25 cellular contexts compared by ENCODE assay signal in the genomic region with DNA sequence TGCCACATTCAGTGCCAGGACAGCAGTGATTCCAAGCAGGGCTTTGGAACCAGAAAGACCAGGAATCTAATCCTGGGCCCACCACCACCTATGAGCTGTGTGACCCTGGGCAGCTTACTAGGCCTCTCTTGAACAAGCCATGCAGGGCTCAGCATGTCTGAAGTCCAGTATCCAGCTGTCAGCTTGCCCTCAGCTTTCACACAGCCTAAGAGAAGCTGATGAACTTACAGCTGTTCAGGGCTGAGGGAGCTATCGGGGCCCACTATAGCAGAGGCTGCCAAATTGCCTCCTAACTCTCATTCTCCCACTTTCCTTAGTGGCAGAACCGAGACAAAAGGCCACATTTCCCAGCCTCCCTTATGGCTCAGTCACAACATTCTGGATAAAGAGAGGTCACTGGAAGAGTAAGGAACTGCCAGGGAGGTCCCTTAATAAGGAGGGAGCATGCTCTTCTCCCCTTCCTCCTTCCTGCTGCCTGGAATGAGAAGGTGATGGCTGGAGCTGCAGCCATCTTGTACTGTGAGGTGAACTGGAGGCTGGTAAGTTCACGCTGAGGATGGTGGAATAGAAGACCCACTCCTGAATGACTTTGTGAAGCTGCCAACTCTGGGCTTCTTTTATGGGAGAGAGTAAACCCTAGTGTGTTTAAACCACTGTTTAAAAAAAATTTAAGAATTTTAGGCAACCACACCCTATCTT. TPM values are rescaled to one million over a fixed set of nuclear protein-coding genes. Genes with fewer than 3 reads are reported as not detected.
DNase-seq lines count a peak whose midpoint lies in the region; ATAC-seq, FAIRE-seq and TF ChIP-seq lines count a peak whose summit lies in the region.
"Had no signal": no experiment of that assay in that cellular context is flagged by ENCODE, and none has a peak within 500 bp of the region (broad histone marks: within the 10 kb centered on the region; RNA-seq: fewer than 3 reads in every experiment).

No MANE protein-coding gene starts in this region.

- H3K9me3 Mint-ChIP-seq in activated T-cell treated with anti-CD3 and anti-CD28 coated beads, Interleukin-2, amount 50 U/mL, for 4 hours = no peaks in the 10 kb centered on the region
- no peaks in the 10 kb centered on the region for H3K9me3 Mint-ChIP-seq in activated B cell treated with CpG ODN at 0.5 μM for 24 hours
- H3K9me3 Mint-ChIP-seq: neural crest cell had no signal

- H3K27me3 ChIP-seq in H1 (replicated peaks in 1 of 4; ENCODE audit: control insufficient read depth in 3 of 4, extremely low read depth in 1 of 4, insufficient read depth in 3 of 4, low read length in 3 of 4) (no peaks in the 10 kb centered on the region), testis (no peaks in the 10 kb centered on the region)
- H3K27me3 ChIP-seq: BE2C, colonic mucosa had no signal

- no peak overlapping the region for H4K91ac ChIP-seq in H1 (replicated peaks; ENCODE audit: insufficient read length, low read length)

- no peak overlapping the region for H2BK20ac ChIP-seq in H1 (ENCODE audit: low read length)

- 94% methylated on average over 3 of the region's 3 CpGs; no CpG with 5 or more reads in 1 of the 2 experiments for WGBS in H1 (ENCODE audit: extremely low coverage in 1 of 2, insufficient coverage in 1 of 2, insufficient read length in 1 of 2, insufficient replicate concordance in 2 of 2, low coverage in 1 of 2, low lambda C conversion rate in 2 of 2, missing lambda C conversion rate in 1 of 2), 2 experiments
- 83 to 85% methylated on average over 3 of the region's 3 CpGs for WGBS in testis, 2 donors

- H3K14ac ChIP-seq in H1 (ENCODE audit: insufficient read length) = no peak overlapping the region

- no peaks in the 10 kb centered on the region for H3K36me3 Mint-ChIP-seq in activated T-cell treated with anti-CD3 and anti-CD28 coated beads, Interleukin-2, amount 50 U/mL, for 4 hours (ENCODE audit: insufficient read depth)
- no peaks in the 10 kb centered on the region for H3K36me3 Mint-ChIP-seq in activated B cell treated with CpG ODN at 0.5 μM for 24 hours (ENCODE audit: low read depth)

- POLR2A ChIA-PET in activated B cell treated with CpG ODN at 0.5 μM for 24 hours (lab: Charles Lee) (no interaction called here), H1 (lab: Charles Lee; ENCODE audit: partially characterized antibody) (interaction anchor here (2.6 kb wide), 1 partner anchor 31 kb away, joined by 7 read pairs; no protein-coding TSS in a partner anchor)

- TF ChIP-seq RAD21 in H1 (IDR thresholded peaks at IDR 0.05 in 1 of 2, conservative IDR thresholded peaks at IDR 0.05 in 1 of 2; ENCODE audit: low read depth in 2 of 2, low read length in 2 of 2) = no peak

- ATAC-seq in activated T-cell treated with anti-CD3 and anti-CD28 coated beads, Interleukin-2, amount 50 U/mL, for 4 hours = no peak
- ATAC-seq in activated B cell treated with CpG ODN at 0.5 μM for 24 hours (ENCODE audit: low read depth) (no peak), GM19455 (IDR thresholded peaks at IDR 0.05; ENCODE audit: unreplicated experiment) (no peak)
- ATAC-seq: A549, sciatic nerve had no signal

- no peaks in the 10 kb centered on the region for H3K36me3 ChIP-seq in H1 (ENCODE audit: control insufficient read depth in 2 of 4, insufficient read depth in 4 of 4, low read length in 3 of 4)
- H3K36me3 ChIP-seq in testis (ENCODE audit: low read depth, missing control alignments) = no peaks in the 10 kb centered on the region
- H3K36me3 ChIP-seq: BE2C, colonic mucosa, esophagus squamous epithelium, left ventricle myocardium inferior, stomach had no signal

- H3K79me1 ChIP-seq in H1 (ENCODE audit: low read depth, low read length) = no peaks in the 10 kb centered on the region

- no peak overlapping the region for H2BK120ac ChIP-seq in H1 (replicated peaks; ENCODE audit: low read depth, low read length)

- H3K56ac ChIP-seq in H1 (replicated peaks; ENCODE audit: insufficient read length, low read depth, low read length) = no peak overlapping the region

- no peak overlapping the region for H2BK15ac ChIP-seq in H1 (ENCODE audit: low read length)

- H3K4ac ChIP-seq in H1 (replicated peaks; ENCODE audit: insufficient read length, low read depth, low read length) = no peak overlapping the region

- no peak overlapping the region for H3K27ac Mint-ChIP-seq in activated B cell treated with CpG ODN at 0.5 μM for 24 hours

- TF ChIP-seq CTCF in activated B cell treated with CpG ODN at 0.5 μM for 24 hours (IDR thresholded peaks at IDR 0.05) (no peak), H1 (IDR thresholded peaks at IDR 0.05; ENCODE audit: control extremely low read depth in 1 of 3, insufficient read depth in 1 of 3, low read depth in 1 of 3, low read length in 3 of 3) (no peak), testis (IDR thresholded peaks at IDR 0.05) (no peak)

- no peak overlapping the region for H3K4me3 ChIP-seq in H1 (ENCODE audit: extremely low read depth in 1 of 4, insufficient read depth in 2 of 4, low read depth in 3 of 4, low read length in 4 of 4)
- no peak overlapping the region for H3K4me3 ChIP-seq in testis
- H3K4me3 ChIP-seq: A549, colonic mucosa, esophagus squamous epithelium, left ventricle myocardium inferior, stomach had no signal

- no peak overlapping the region for H2AFZ ChIP-seq in H1 (ENCODE audit: low read length)

- TF ChIP-seq POLR2A in H1 (IDR thresholded peaks at IDR 0.05; ENCODE audit: control extremely low read depth in 1 of 2, low read depth in 2 of 2, low read length in 2 of 2) (no peak), testis (IDR thresholded peaks at IDR 0.05) (no peak)

- H4K8ac ChIP-seq in H1 (ENCODE audit: extremely low read depth, insufficient read depth, low read length) = no peak overlapping the region

- H3K4me2 ChIP-seq in H1 (ENCODE audit: insufficient read depth in 1 of 2, low read depth in 2 of 2, low read length in 2 of 2) = no peak overlapping the region
- H3K4me2 ChIP-seq: A549 had no signal

- 0 out of 2 replicates have a peak, but pooled peaks cover 2% of the 10 kb centered on the region for H3K23me2 ChIP-seq in H1 (ENCODE audit: low read depth, low read length)

- H3K27ac ChIP-seq in H1 (ENCODE audit: low read depth, low read length) (no peak overlapping the region), testis (no peak overlapping the region)
- H3K27ac ChIP-seq: colonic mucosa, esophagus squamous epithelium, left ventricle myocardium inferior, stomach had no signal

- H3K4me3 Mint-ChIP-seq in activated T-cell treated with anti-CD3 and anti-CD28 coated beads, Interleukin-2, amount 50 U/mL, for 4 hours = no peak overlapping the region
- no peak overlapping the region for H3K4me3 Mint-ChIP-seq in activated B cell treated with CpG ODN at 0.5 μM for 24 hours
- H3K4me3 Mint-ChIP-seq: neural crest cell had no signal

- H2BK12ac ChIP-seq in H1 (ENCODE audit: low read depth, low read length) = 0 out of 2 replicates have a peak overlapping the region, but pooled peaks have one; percentile 23

- intact Hi-C loops in activated B cell treated with CpG ODN at 0.5 μM for 24 hours (cut with micrococcal nuclease) = no loop called here
- intact Hi-C loops in testis (cut with DNase I; ENCODE audit: low total_unique reads) = loop anchor here (10.0 kb wide), 1 partner anchor 833 kb away; no protein-coding TSS in a partner anchor

- no peaks in the 10 kb centered on the region for H3K79me2 ChIP-seq in H1 (ENCODE audit: control insufficient read depth in 1 of 2, insufficient read depth in 2 of 2, low read length in 2 of 2)

- H3K23ac ChIP-seq in H1 (ENCODE audit: insufficient read length) = no peak overlapping the region

- no peak overlapping the region for H2AK5ac ChIP-seq in H1 (ENCODE audit: low read depth, low read length)

- no peak for TF ChIP-seq EP300 in H1 (IDR thresholded peaks at IDR 0.05; ENCODE audit: borderline replicate concordance in 1 of 2, low read depth in 2 of 2, low read length in 2 of 2)

- FAIRE-seq in H1 (lab: Jason Lieb, UNC) = no peak
- FAIRE-seq: A549, frontal cortex, G401.6 had no signal

- H3K18ac ChIP-seq in H1 (ENCODE audit: extremely low read depth, low read length) = no peak overlapping the region

- no peak overlapping the region for H4K5ac ChIP-seq in H1 (ENCODE audit: insufficient read length, low read depth, low read length)

- H3K9ac ChIP-seq in H1 (replicated peaks in 1 of 4; ENCODE audit: extremely low read depth in 1 of 4, low read depth in 3 of 4, low read length in 3 of 4) = no peak overlapping the region

- peaks cover 2% of the 10 kb centered on the region for H3K27me3 Mint-ChIP-seq in activated T-cell treated with anti-CD3 and anti-CD28 coated beads, Interleukin-2, amount 50 U/mL, for 4 hours (ENCODE audit: low read depth)
- peaks cover 9% of the 10 kb centered on the region for H3K27me3 Mint-ChIP-seq in activated B cell treated with CpG ODN at 0.5 μM for 24 hours

- H2BK5ac ChIP-seq in H1 (ENCODE audit: low read depth, low read length) = no peak overlapping the region

- no peaks in the 10 kb centered on the region for H3K9me3 ChIP-seq in H1 (ENCODE audit: insufficient read depth in 2 of 2, low read depth in 1 of 2, low read length in 1 of 2)
- H3K9me3 ChIP-seq in testis = no peaks in the 10 kb centered on the region
- H3K9me3 ChIP-seq: A549, BE2C, colonic mucosa, esophagus squamous epithelium, left ventricle myocardium inferior, stomach had no signal

- DNase-seq in activated T-cell treated with anti-CD3 and anti-CD28 coated beads, Interleukin-2, amount 50 U/mL, for 1 hour = peak; percentile 2
- no peak for DNase-seq in activated T-cell treated with anti-CD3 and anti-CD28 coated beads, Interleukin-2, amount 50 U/mL, for 4 hours
- peak; percentile 2 for DNase-seq in activated B cell treated with CpG ODN at 0.5 μM for 24 hours
- DNase-seq in H1 (ENCODE audit: low read depth in 1 of 2, low spot score in 2 of 2) = peak in 1 of 2 experiments; percentile 33
- peak; percentile 12 for DNase-seq in testis
- no peak for DNase-seq in NCI-H510A (lab: John Stamatoyannopoulos, UW)
- no peak for DNase-seq in hippocampal formation (lab: John Stamatoyannopoulos, UW)
- DNase-seq: BE2C, colonic mucosa, esophagus squamous epithelium, KG1, left ventricle myocardium inferior, midbrain, NCI-H1436, NCI-H2107, NCI-H446, SHP77 treated with DMSO at 0.1 percent for 48 hours, trophoblast cell had no signal

- H3K4me1 Mint-ChIP-seq in activated T-cell treated with anti-CD3 and anti-CD28 coated beads, Interleukin-2, amount 50 U/mL, for 4 hours (ENCODE audit: low read depth) = peaks cover under 1% of the 10 kb centered on the region
- H3K4me1 Mint-ChIP-seq in activated B cell treated with CpG ODN at 0.5 μM for 24 hours = no peaks in the 10 kb centered on the region

- no peaks in the 10 kb centered on the region for H4K20me1 ChIP-seq in H1 (replicated peaks in 1 of 2; ENCODE audit: control insufficient read depth in 1 of 2, insufficient read depth in 2 of 2, low read length in 2 of 2)

- H3K4me1 ChIP-seq in H1 (replicated peaks in 1 of 4; ENCODE audit: control insufficient read depth in 3 of 4, insufficient read depth in 4 of 4, low read length in 3 of 4) (peaks cover 0 to 25% (median 16%) of the 10 kb centered on the region in 4 experiments; a peak in 6 of 7 replicates), testis (peaks cover 8% of the 10 kb centered on the region)
- H3K4me1 ChIP-seq: colonic mucosa had no signal

- CTCF ChIA-PET in activated B cell treated with CpG ODN at 0.5 μM for 24 hours (lab: Charles Lee) = no interaction called here
- CTCF ChIA-PET in H1 (lab: Charles Lee; ENCODE audit: partially characterized antibody) = interaction anchor here (0.6 to 4.3 kb wide), 13 partner anchors 17 to 238 kb away, joined by 3 to 13 read pairs (median 4); no protein-coding TSS in a partner anchor

RNA-seq across cellular contexts. Expression of a gene that starts 34.5 kb away (rescaled TPM):
- 10 to 100 TPM; 30.9 to 37.0 (median 31.7) TPM for total RNA-seq in activated T-cell treated with anti-CD3 and anti-CD28 coated beads, Interleukin-2, amount 50 U/mL, for 4 hours
- total RNA-seq in activated B cell treated with CpG ODN at 0.5 μM for 24 hours (42.2 and 47.7 TPM in 2 replicates), testis (10 to 100 TPM; 65.8 to 86.3 TPM)
- 72.9 and 83.8 TPM in 2 replicates for total RNA-seq in H1 (2021; fragmentation: NEBNext Ultra II Directional; extraction: Animal tissue kit (Norgen Biotek cat#: 25700))
- polyA plus RNA-seq in H1 (2011; rRNA removed) (21.2 and 36.1 TPM in 2 replicates), testis (ENCODE audit: insufficient read depth, low read depth, low replicate concordance) (122 TPM)
- polyA plus RNA-seq in H1 (2011; cell fraction: cytosol; rRNA removed) = 36.7 TPM
- 75.5 TPM for polyA plus RNA-seq in H1 (2011; cell fraction: nucleus; rRNA removed)
- polyA plus RNA-seq in H1 (2012, experiment 1 of 2) = 42.3 to 65.4 TPM (median 49.3 TPM) in 4 replicates
- polyA plus RNA-seq in H1 (2012, experiment 2 of 2) = 2.1 TPM
- 28.4 TPM for polyA plus RNA-seq in H1 (2013, experiment 1 of 2)
- polyA plus RNA-seq in H1 (2013, experiment 2 of 2) = 27.2 TPM
- polyA minus RNA-seq in H1 (2011; rRNA and poly(A)+ RNA removed) = 568 and 799 TPM in 2 replicates
- polyA minus RNA-seq in H1 (2011; cell fraction: cytosol; rRNA and poly(A)+ RNA removed) = 135 TPM
- polyA minus RNA-seq in H1 (2011; cell fraction: nucleus; rRNA and poly(A)+ RNA removed) = 269 TPM

Comparison
In these comparisons a context has a peak if more than half of its experiments do, and no peak if none do; other contexts are left out.
1. DNase-seq: peak in activated T-cell treated with anti-CD3 and anti-CD28 coated beads, Interleukin-2, amount 50 U/mL, for 1 hour (single experiment), activated B cell treated with CpG ODN at 0.5 μM for 24 hours (single experiment) and testis (single experiment); none in activated T-cell treated with anti-CD3 and anti-CD28 coated beads, Interleukin-2, amount 50 U/mL, for 4 hours (single experiment), NCI-H510A (single experiment) and hippocampal formation (0 of 2).